Comparison of ENCODE assay signal across 12 cellular contexts in genomic region chr16:89431158-89431584, GRCh38. TPM values are rescaled to one million over a fixed set of nuclear protein-coding genes. Genes with fewer than 3 reads are reported as not detected.
A peak's percentile ranks its signal among the peaks of the same experiment; 100 is the strongest.
DNase-seq lines count a peak whose midpoint lies in the region; ATAC-seq and TF ChIP-seq lines count a peak whose summit lies in the region.
"Had no signal": no experiment of that assay in that cellular context is flagged by ENCODE, and none has a peak within 500 bp of the region (broad histone marks: within the 10 kb centered on the region; RNA-seq: fewer than 3 reads in every experiment).

No MANE protein-coding gene starts in this region.

- H3K27me3 Mint-ChIP-seq in endodermal cell (ENCODE audit: insufficient read depth), result no peaks in the 10 kb centered on the region
- H3K27me3 Mint-ChIP-seq: dendritic cell treated with granulocyte-macrophage colony-stimulating factor and Interleukin-4, amounts not matched to agents 40 ng/mL and 50 ng/mL, for 4 days had no signal

- H3K27ac Mint-ChIP-seq in endodermal cell, result no peak overlapping the region
- H3K27ac Mint-ChIP-seq: dendritic cell treated with granulocyte-macrophage colony-stimulating factor and Interleukin-4, amounts not matched to agents 40 ng/mL and 50 ng/mL, for 4 days had no signal

- peaks cover 17% of the 10 kb centered on the region for H3K36me3 Mint-ChIP-seq in endodermal cell (ENCODE audit: low read depth)

- H3K27ac ChIP-seq in endodermal cell (ENCODE audit: low read depth, low read length) (peak overlapping the region; percentile 75), aorta (ENCODE audit: low read depth in 1 of 2, low read length in 2 of 2) (no peak overlapping the region)
- H3K27ac ChIP-seq: suprapubic skin had no signal

- H3K4me3 ChIP-seq in endodermal cell (ENCODE audit: low read length) (no peak overlapping the region), mucosa of descending colon (no peak overlapping the region), aorta (ENCODE audit: low read length in 2 of 2) (no peak overlapping the region)
- H3K4me3 ChIP-seq: suprapubic skin had no signal

- WGBS in endodermal cell (ENCODE audit: insufficient coverage in 1 of 2, insufficient read length in 1 of 2), 2 experiments, result 94 to 95% methylated on average over 8 to 12 of the region's 12 CpGs
- WGBS in aorta, 2 donors, result 70 to 72% methylated on average over 12 of the region's 12 CpGs

- no peak overlapping the region for H3K9ac ChIP-seq in endodermal cell (ENCODE audit: extremely low read depth, low read length, poor library complexity, severe bottlenecking)

- in situ Hi-C loops in KBM-7 (cut with MboI; ENCODE audit: low pct_unique_long_range_greater_than_20kb, low sequenced_read_pairs), result no loop called here

- DNase-seq in AG09319 (ENCODE audit: extremely low read depth, low read depth) (peak; percentile 87), HCEC 1CT (peak; percentile 73), endodermal cell (no peak), mucosa of descending colon (peak; percentile 68 to 79 (median 76)), KBM-7 (no peak), aorta (no peak)
- DNase-seq in stimulated activated CD4-positive, alpha-beta T cell treated with anti-CD3 and anti-CD28 coated beads, Interleukin-1b, Interleukin-23, amount 100 ng/mL, for 48 hours, result no peak
- DNase-seq in activated CD4-positive, CD25-positive, alpha-beta regulatory T cell (lab: John Stamatoyannopoulos, UW), result no peak
- DNase-seq: activated CD8-positive, alpha-beta memory T cell treated with anti-CD3 and anti-CD28 coated beads, Interleukin-2, amount 50 U/mL, for 48 hours; MV-4-11 had no signal

- H3K9me3 Mint-ChIP-seq in endodermal cell, result peaks cover 7% of the 10 kb centered on the region
- H3K9me3 Mint-ChIP-seq: dendritic cell treated with granulocyte-macrophage colony-stimulating factor and Interleukin-4, amounts not matched to agents 40 ng/mL and 50 ng/mL, for 4 days had no signal

- peaks cover 18% of the 10 kb centered on the region for H3K4me1 Mint-ChIP-seq in endodermal cell

- no peaks in the 10 kb centered on the region for H3K27me3 ChIP-seq in endodermal cell (ENCODE audit: control insufficient read depth, insufficient read depth, low read length, poor library complexity, severe bottlenecking)
- H3K27me3 ChIP-seq in aorta (ENCODE audit: control insufficient read depth in 1 of 2, insufficient read depth in 2 of 2, low read length in 1 of 2), result no peaks in the 10 kb centered on the region
- H3K27me3 ChIP-seq: suprapubic skin had no signal

- ATAC-seq in mucosa of descending colon (peak; percentile 90), aorta (ENCODE audit: low FRiP score) (no peak)

- H3K4me1 ChIP-seq in endodermal cell (ENCODE audit: control insufficient read depth, insufficient read depth, low read length), result no peaks in the 10 kb centered on the region
- H3K4me1 ChIP-seq in mucosa of descending colon (ENCODE audit: low read depth), result peaks cover 34% of the 10 kb centered on the region
- H3K4me1 ChIP-seq in aorta (ENCODE audit: control insufficient read depth in 1 of 2, insufficient read depth in 2 of 2, low read length in 2 of 2), result peaks cover 0 to 4% of the 10 kb centered on the region in 2 donors

- no peak for TF ChIP-seq CTCF in AG09319 (IDR thresholded peaks at IDR 0.05; ENCODE audit: low read depth, low read length)
- no peak for TF ChIP-seq CTCF in endodermal cell (conservative IDR thresholded peaks at IDR 0.05)
- TF ChIP-seq CTCF in mucosa of descending colon (IDR thresholded peaks at IDR 0.05), result no peak

- peaks cover 32% of the 10 kb centered on the region for H3K36me3 ChIP-seq in endodermal cell (ENCODE audit: control insufficient read depth, insufficient read depth, low read length)
- H3K36me3 ChIP-seq in mucosa of descending colon (ENCODE audit: low read depth), result no peaks in the 10 kb centered on the region
- H3K36me3 ChIP-seq in aorta (ENCODE audit: control insufficient read depth in 1 of 2, insufficient read depth in 2 of 2, low read length in 1 of 2), result no peaks in the 10 kb centered on the region
- H3K36me3 ChIP-seq: suprapubic skin had no signal

- intact Hi-C loops in mucosa of descending colon (cut with DNase I, micrococcal nuclease), result no loop called here
- intact Hi-C loops in aorta (cut with DNase I), result no loop called here

- H3K9me3 ChIP-seq in endodermal cell (ENCODE audit: control insufficient read depth, low read length) (peaks cover 7% of the 10 kb centered on the region), mucosa of descending colon (no peaks in the 10 kb centered on the region), aorta (ENCODE audit: control insufficient read depth, low read length) (no peaks in the 10 kb centered on the region)
- H3K9me3 ChIP-seq: suprapubic skin had no signal

- no peak overlapping the region for H3K4me3 Mint-ChIP-seq in endodermal cell
- H3K4me3 Mint-ChIP-seq: dendritic cell treated with granulocyte-macrophage colony-stimulating factor and Interleukin-4, amounts not matched to agents 40 ng/mL and 50 ng/mL, for 4 days had no signal

RNA-seq across cellular contexts. Expression of gene ANKRD11, which starts 59.2 kb away (rescaled TPM):
- total RNA-seq in endodermal cell (100 to 1,000 TPM; 118 to 159 TPM), mucosa of descending colon (100 to 1,000 TPM; 125 to 127 (median 127) TPM), aorta (100 to 1,000 TPM; 124 to 139 TPM)
- 99.5 TPM for polyA plus RNA-seq in endodermal cell (2013, experiment 1 of 2)
- polyA plus RNA-seq in endodermal cell (2013, experiment 2 of 2), result 88.3 TPM
- polyA plus RNA-seq in aorta, result 10 to 100 TPM; 34.6 to 56.0 TPM

Comparison
In these comparisons a context has a peak if more than half of its experiments do, and no peak if none do; other contexts are left out.
1. DNase-seq: peak in AG09319 (single experiment), HCEC 1CT (single experiment) and mucosa of descending colon (3 of 3); none in endodermal cell (single experiment), KBM-7 (single experiment), stimulated activated CD4-positive, alpha-beta T cell treated with anti-CD3 and anti-CD28 coated beads, Interleukin-1b, Interleukin-23, amount 100 ng/mL, for 48 hours (single experiment), activated CD4-positive, CD25-positive, alpha-beta regulatory T cell (0 of 4) and aorta (0 of 2).